In genomic region chrX:38315186-38315585, GRCh38 we compare ENCODE assay signal across 8 cellular contexts. TPM values are rescaled to one million over a fixed set of nuclear protein-coding genes. Genes with fewer than 3 reads are reported as not detected.
"Had no signal": no experiment of that assay in that cellular context is flagged by ENCODE, and none has a peak within 500 bp of the region (broad histone marks: within the 10 kb centered on the region; RNA-seq: fewer than 3 reads in every experiment).

No MANE protein-coding gene starts in this region.

- H3K4me3 ChIP-seq: GM12878 had no signal

- ATAC-seq: GM12878 had no signal

- FAIRE-seq: GM12878, GM12891, GM12892, GM18507, GM19239 had no signal

- DNase-seq: GDM1, GF-D8 had no signal

RNA-seq across cellular contexts. Expression of gene OTC, which starts 37.2 kb away (rescaled TPM):
- total RNA-seq: G401, GM12878 had no signal
- polyA plus RNA-seq: GM12878 had no signal
